ENCODE assay signal across 8 cellular contexts in the genomic region with DNA sequence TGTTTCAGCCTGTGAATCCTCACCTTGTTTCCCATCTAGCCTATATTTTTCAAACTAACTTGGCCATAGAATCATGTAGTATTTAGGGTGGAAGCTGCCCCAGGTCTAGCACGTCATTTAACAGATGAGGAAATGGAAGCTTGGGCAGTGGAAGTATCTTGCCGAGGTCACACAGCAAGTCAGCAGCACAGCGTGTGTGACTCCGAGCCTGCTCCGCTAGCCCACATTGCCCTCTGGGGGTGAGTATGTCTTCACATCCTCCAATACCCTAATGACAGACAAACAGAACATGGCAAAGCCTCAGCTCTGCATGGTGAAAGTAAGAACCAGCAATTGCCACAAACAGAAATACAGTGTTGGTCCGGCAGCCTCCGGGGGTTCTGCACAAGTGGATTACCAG. TPM values are rescaled to one million over a fixed set of nuclear protein-coding genes. Genes with fewer than 3 reads are reported as not detected.
DNase-seq lines count a peak whose midpoint lies in the region; TF ChIP-seq lines count a peak whose summit lies in the region.

No MANE protein-coding gene starts in this region.

- intact Hi-C loops in activated T-helper 1 cell treated with anti-CD3 and anti-CD28 coated beads, Interleukin-12 subunit alpha, Interleukin-12 subunit beta, Interleukin-2, Interleukin-4 antibody, amounts not matched to agents 30 ng/mL and 10 ng/mL and 1 ng/mL, durations not matched to agents 14 hours and 24 hours and 36 hours (cut with micrococcal nuclease): no loop called here
- intact Hi-C loops in ovary (cut with DNase I): no loop called here

- peaks cover 85% of the 10 kb centered on the region for H3K4me1 Mint-ChIP-seq in activated T-helper 1 cell treated with anti-CD3 and anti-CD28 coated beads, Interleukin-12 subunit alpha, Interleukin-12 subunit beta, Interleukin-2, Interleukin-4 antibody, amounts not matched to agents 30 ng/mL and 10 ng/mL and 1 ng/mL, durations not matched to agents 14 hours and 24 hours and 36 hours (ENCODE audit: low read depth)

- no peak overlapping the region for H3K4me3 ChIP-seq in ovary

- H3K9me3 Mint-ChIP-seq in activated T-helper 1 cell treated with anti-CD3 and anti-CD28 coated beads, Interleukin-12 subunit alpha, Interleukin-12 subunit beta, Interleukin-2, Interleukin-4 antibody, amounts not matched to agents 30 ng/mL and 10 ng/mL and 1 ng/mL, durations not matched to agents 14 hours and 24 hours and 36 hours: peaks cover 5% of the 10 kb centered on the region

- no peaks in the 10 kb centered on the region for H3K36me3 ChIP-seq in ovary

- TF ChIP-seq POLR2A in ovary (IDR thresholded peaks at IDR 0.05): no peak

- DNase-seq in NK-92 treated with Interleukin-12 subunit alpha and Interleukin-12 subunit beta, amount 100 ng/mL, for 24 hours (lab: John Stamatoyannopoulos, UW): peak; percentile 68
- DNase-seq in NK-92 (lab: John Stamatoyannopoulos, UW; ENCODE audit: unreplicated experiment) (no peak), OCI-M1 (lab: John Stamatoyannopoulos, UW) (peak; percentile 93), iPS DF 19.7 (ENCODE audit: low read depth, low spot score) (peak; percentile 35), COR-L47 (lab: John Stamatoyannopoulos, UW) (no peak), ovary (no peak)
- DNase-seq in activated T-helper 1 cell treated with anti-CD3 and anti-CD28 coated beads, Interleukin-12 subunit alpha, Interleukin-12 subunit beta, Interleukin-2, Interleukin-4 antibody, amounts not matched to agents 30 ng/mL and 10 ng/mL and 1 ng/mL, durations not matched to agents 14 hours and 24 hours and 36 hours (ENCODE audit: low spot score): peak; percentile 28
- DNase-seq in stimulated activated CD8-positive, alpha-beta memory T cell treated with anti-CD3 and anti-CD28 coated beads, Interleukin-15, amount 100 ng/mL, for 1 hour (ENCODE audit: low read depth): peak; percentile 20

- no peaks in the 10 kb centered on the region for H3K9me3 ChIP-seq in ovary

- 58 to 69% (median 61%) methylated on average over 7 of the region's 7 CpGs for WGBS in ovary, 3 donors

- H3K27ac Mint-ChIP-seq in activated T-helper 1 cell treated with anti-CD3 and anti-CD28 coated beads, Interleukin-12 subunit alpha, Interleukin-12 subunit beta, Interleukin-2, Interleukin-4 antibody, amounts not matched to agents 30 ng/mL and 10 ng/mL and 1 ng/mL, durations not matched to agents 14 hours and 24 hours and 36 hours: peak overlapping the region; percentile 62

- H3K4me1 ChIP-seq in ovary (ENCODE audit: insufficient read depth): no peaks in the 10 kb centered on the region

- TF ChIP-seq EP300 in ovary (IDR thresholded peaks at IDR 0.05): no peak

- H3K27ac ChIP-seq in ovary: no peak overlapping the region

- peaks cover 18% of the 10 kb centered on the region for H3K36me3 Mint-ChIP-seq in activated T-helper 1 cell treated with anti-CD3 and anti-CD28 coated beads, Interleukin-12 subunit alpha, Interleukin-12 subunit beta, Interleukin-2, Interleukin-4 antibody, amounts not matched to agents 30 ng/mL and 10 ng/mL and 1 ng/mL, durations not matched to agents 14 hours and 24 hours and 36 hours (ENCODE audit: low read depth)

- no peak for TF ChIP-seq CTCF in ovary (IDR thresholded peaks at IDR 0.05)

- H3K27me3 Mint-ChIP-seq in activated T-helper 1 cell treated with anti-CD3 and anti-CD28 coated beads, Interleukin-12 subunit alpha, Interleukin-12 subunit beta, Interleukin-2, Interleukin-4 antibody, amounts not matched to agents 30 ng/mL and 10 ng/mL and 1 ng/mL, durations not matched to agents 14 hours and 24 hours and 36 hours (ENCODE audit: insufficient read depth): peaks cover 3% of the 10 kb centered on the region

- H3K4me3 Mint-ChIP-seq in activated T-helper 1 cell treated with anti-CD3 and anti-CD28 coated beads, Interleukin-12 subunit alpha, Interleukin-12 subunit beta, Interleukin-2, Interleukin-4 antibody, amounts not matched to agents 30 ng/mL and 10 ng/mL and 1 ng/mL, durations not matched to agents 14 hours and 24 hours and 36 hours: no peak overlapping the region

- no peaks in the 10 kb centered on the region for H3K27me3 ChIP-seq in ovary

RNA-seq across cellular contexts. Expression of gene CCR5, which starts 2.2 kb away (rescaled TPM):
- total RNA-seq in activated T-helper 1 cell treated with anti-CD3 and anti-CD28 coated beads, Interleukin-12 subunit alpha, Interleukin-12 subunit beta, Interleukin-2, Interleukin-4 antibody, amounts not matched to agents 30 ng/mL and 10 ng/mL and 1 ng/mL, durations not matched to agents 14 hours and 24 hours and 36 hours: 5.8 TPM in 2 replicates
- 1 to 10 TPM in 3 of 7 donors, under 1 TPM in 4; 0.23 to 2.1 (median 0.92) TPM for total RNA-seq in ovary
- 1 to 10 TPM in 1 of 2 donors, under 1 TPM in 1; 0.45 to 7.4 TPM for polyA plus RNA-seq in ovary

RNA-seq across cellular contexts. Expression of gene CCR2, which starts 14.7 kb away (rescaled TPM):
- 20.6 and 21.0 TPM in 2 replicates for total RNA-seq in activated T-helper 1 cell treated with anti-CD3 and anti-CD28 coated beads, Interleukin-12 subunit alpha, Interleukin-12 subunit beta, Interleukin-2, Interleukin-4 antibody, amounts not matched to agents 30 ng/mL and 10 ng/mL and 1 ng/mL, durations not matched to agents 14 hours and 24 hours and 36 hours
- total RNA-seq in ovary: 1 to 10 TPM in 1 of 7 donors, under 1 TPM in 6; 0.34 to 1.8 (median 0.43) TPM
- 1 to 10 TPM in 1 of 2 donors, under 1 TPM in 1; 0.40 to 6.0 TPM for polyA plus RNA-seq in ovary

RNA-seq across cellular contexts. Expression of gene CCRL2, which starts 38.5 kb away (rescaled TPM):
- total RNA-seq in activated T-helper 1 cell treated with anti-CD3 and anti-CD28 coated beads, Interleukin-12 subunit alpha, Interleukin-12 subunit beta, Interleukin-2, Interleukin-4 antibody, amounts not matched to agents 30 ng/mL and 10 ng/mL and 1 ng/mL, durations not matched to agents 14 hours and 24 hours and 36 hours: 2.2 and 3.9 TPM in 2 replicates
- 1 to 10 TPM in 3 of 7 donors, under 1 TPM in 3, not detected in 1; 0.72 to 4.4 (median 1.0) TPM for total RNA-seq in ovary
- 1 to 10 TPM; 1.2 to 5.4 TPM for polyA plus RNA-seq in ovary

Comparison
In these comparisons a context has a peak if more than half of its experiments do, and no peak if none do; other contexts are left out.
1. DNase-seq: peak in NK-92 treated with Interleukin-12 subunit alpha and Interleukin-12 subunit beta, amount 100 ng/mL, for 24 hours (single experiment), OCI-M1 (single experiment), activated T-helper 1 cell treated with anti-CD3 and anti-CD28 coated beads, Interleukin-12 subunit alpha, Interleukin-12 subunit beta, Interleukin-2, Interleukin-4 antibody, amounts not matched to agents 30 ng/mL and 10 ng/mL and 1 ng/mL, durations not matched to agents 14 hours and 24 hours and 36 hours (single experiment), iPS DF 19.7 (single experiment) and stimulated activated CD8-positive, alpha-beta memory T cell treated with anti-CD3 and anti-CD28 coated beads, Interleukin-15, amount 100 ng/mL, for 1 hour (single experiment); none in NK-92 (single experiment), COR-L47 (single experiment) and ovary (0 of 5).